11 cellular contexts compared by ENCODE assay signal in the genomic region with DNA sequence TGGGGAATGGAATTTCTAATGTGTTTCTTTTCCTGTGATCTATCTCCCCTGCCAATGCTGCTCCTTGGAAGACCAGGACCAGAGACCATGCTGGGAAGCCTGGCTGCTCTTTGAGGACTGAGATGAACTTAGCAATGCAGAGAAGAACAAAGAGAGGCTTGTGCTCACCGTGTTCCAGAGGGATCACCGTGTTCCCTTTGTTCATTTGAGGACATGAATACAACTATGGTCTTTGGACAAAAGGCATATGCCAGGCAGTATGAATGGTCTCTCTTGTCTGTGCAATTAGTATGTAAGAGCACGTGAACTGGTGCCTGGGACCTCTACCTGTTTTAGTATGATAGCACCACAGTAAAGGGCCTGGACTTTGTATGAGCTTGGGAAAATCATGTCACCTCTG.
"Had no signal": no experiment of that assay in that cellular context is flagged by ENCODE, and none has a peak within 500 bp of the region (broad histone marks: within the 10 kb centered on the region; RNA-seq: fewer than 3 reads in every experiment).

No MANE protein-coding gene starts in this region.

- H3K36me3 Mint-ChIP-seq: activated CD4-positive, alpha-beta memory T cell treated with anti-CD3 and anti-CD28 coated beads for 36 hours; immature natural killer cell; T-cell had no signal

- H3K4me3 Mint-ChIP-seq: activated CD4-positive, alpha-beta memory T cell treated with anti-CD3 and anti-CD28 coated beads for 36 hours; effector memory CD8-positive, alpha-beta T cell; immature natural killer cell; T-cell had no signal

- H3K27me3 Mint-ChIP-seq: activated CD4-positive, alpha-beta memory T cell treated with anti-CD3 and anti-CD28 coated beads for 36 hours; effector memory CD8-positive, alpha-beta T cell; T-cell had no signal

- H3K27ac Mint-ChIP-seq: activated CD4-positive, alpha-beta memory T cell treated with anti-CD3 and anti-CD28 coated beads for 36 hours; effector memory CD8-positive, alpha-beta T cell; immature natural killer cell; T-cell had no signal

- ATAC-seq: effector memory CD8-positive, alpha-beta T cell; left lung; T-cell had no signal

- H3K4me1 Mint-ChIP-seq: immature natural killer cell, T-cell had no signal

- DNase-seq: activated CD4-positive, alpha-beta memory T cell treated with anti-CD3 and anti-CD28 coated beads for 36 hours; activated CD4-positive, alpha-beta T cell treated with anti-CD3 and anti-CD28 coated beads for 1 hour; activated naive CD4-positive, alpha-beta T cell; effector memory CD8-positive, alpha-beta T cell; immature natural killer cell; left lung; mesenchymal stem cell; stimulated activated CD4-positive, alpha-beta T cell treated with anti-CD3 and anti-CD28 coated beads, Interleukin-2, amount 100 ng/mL, for 48 hours; stimulated activated naive CD4-positive, alpha-beta T cell treated with Interleukin-2 at 50 U/mL for 16 hours; T-cell; T1000 had no signal

- H3K9me3 Mint-ChIP-seq: activated CD4-positive, alpha-beta memory T cell treated with anti-CD3 and anti-CD28 coated beads for 36 hours; effector memory CD8-positive, alpha-beta T cell had no signal
